ENCODE assay signal across 9 cellular contexts in genomic region chr1:19448491-19449439, GRCh38. TPM values are rescaled to one million over a fixed set of nuclear protein-coding genes. Genes with fewer than 3 reads are reported as not detected.
DNase-seq lines count a peak whose midpoint lies in the region; ATAC-seq and TF ChIP-seq lines count a peak whose summit lies in the region.
"Had no signal": no experiment of that assay in that cellular context is flagged by ENCODE, and none has a peak within 500 bp of the region (broad histone marks: within the 10 kb centered on the region; RNA-seq: fewer than 3 reads in every experiment).

No MANE protein-coding gene starts in this region.

- H3K9me3 ChIP-seq in Peyer's patch (no peaks in the 10 kb centered on the region), upper lobe of right lung (no peaks in the 10 kb centered on the region)

- no peak overlapping the region for H3K4ac ChIP-seq in mesendoderm (ENCODE audit: low read depth, low read length)

- H4K8ac ChIP-seq in mesendoderm (ENCODE audit: low read depth, low read length) = no peak overlapping the region

- TF ChIP-seq POLR2A in Peyer's patch (IDR thresholded peaks at IDR 0.05) = no peak

- no peak overlapping the region for H3K9ac ChIP-seq in mesendoderm (ENCODE audit: low read length)
- H3K9ac ChIP-seq: KMS-11 had no signal

- no peak overlapping the region for H3K4me2 ChIP-seq in mesendoderm (ENCODE audit: low read length)
- H3K4me2 ChIP-seq: KMS-11 had no signal

- H3K4me3 ChIP-seq in Peyer's patch (no peak overlapping the region), mesendoderm (ENCODE audit: low read length) (no peak overlapping the region), upper lobe of right lung (no peak overlapping the region)

- no peak overlapping the region for H2BK120ac ChIP-seq in mesendoderm (ENCODE audit: low read depth, low read length)

- TF ChIP-seq CTCF in Peyer's patch (IDR thresholded peaks at IDR 0.05) (no peak), upper lobe of right lung (IDR thresholded peaks at IDR 0.05) (no peak)

- peak; percentile 66 for DNase-seq in DMS 273 treated with DMSO at 0.1 percent for 48 hours (lab: John Stamatoyannopoulos, UW)
- peak in 1 of 3 donors; percentile 66 for DNase-seq in Peyer's patch
- peak; percentile 71 to 97 for DNase-seq in dermis microvascular lymphatic vessel endothelial cell (ENCODE audit: low read depth in 2 of 2)
- no peak for DNase-seq in mesendoderm
- no peak for DNase-seq in upper lobe of right lung
- no peak for DNase-seq in NCI-H2171 treated with DMSO at 0.1 percent for 48 hours (lab: John Stamatoyannopoulos, UW)
- no peak for DNase-seq in NCI-H748 treated with DMSO at 0.1 percent for 48 hours (lab: John Stamatoyannopoulos, UW)
- no peak for DNase-seq in activated gamma-delta T cell treated with Interleukin-2 at 50 U/mL for 16 hours

- no CpG with 5 or more reads among the region's 19 CpGs for WGBS in mesendoderm (ENCODE audit: extremely low coverage, insufficient coverage, low lambda C conversion rate)

- H4K5ac ChIP-seq in mesendoderm (ENCODE audit: low read length) = no peak overlapping the region

- H3K56ac ChIP-seq in mesendoderm (ENCODE audit: low read length) = peak overlapping the region; percentile 40

- H3K79me2 ChIP-seq in mesendoderm (ENCODE audit: control insufficient read depth, insufficient read depth, low read length) = peaks cover 83% of the 10 kb centered on the region

- H3K36me3 ChIP-seq in Peyer's patch (peaks cover 0 to 8% (median 0%) of the 10 kb centered on the region in 3 donors), mesendoderm (ENCODE audit: control insufficient read depth, insufficient read depth, low read length) (no peaks in the 10 kb centered on the region), upper lobe of right lung (no peaks in the 10 kb centered on the region)

- H2BK5ac ChIP-seq in mesendoderm (ENCODE audit: low read length) = no peak overlapping the region

- intact Hi-C loops in upper lobe of right lung (cut with DNase I) = no loop called here

- H3K4me1 ChIP-seq in Peyer's patch (peaks cover 4 to 87% (median 25%) of the 10 kb centered on the region in 4 donors), mesendoderm (ENCODE audit: control insufficient read depth, low read depth, low read length) (peaks cover 5% of the 10 kb centered on the region), upper lobe of right lung (peaks cover 79% of the 10 kb centered on the region)

- H3K23ac ChIP-seq in mesendoderm (ENCODE audit: low read length) = no peak overlapping the region

- H3K18ac ChIP-seq in mesendoderm (ENCODE audit: low read length) = no peak overlapping the region

- peaks cover 34% of the 10 kb centered on the region for H3K79me1 ChIP-seq in mesendoderm (ENCODE audit: low read length)

- peak overlapping the region; percentile 50 to 77 (median 66) for H3K27ac ChIP-seq in Peyer's patch
- H3K27ac ChIP-seq in mesendoderm (ENCODE audit: low read depth, low read length) = no peak overlapping the region
- peak overlapping the region; percentile 83 for H3K27ac ChIP-seq in upper lobe of right lung
- H3K27ac ChIP-seq: KMS-11 had no signal

- H3K27me3 ChIP-seq in Peyer's patch (no peaks in the 10 kb centered on the region), mesendoderm (ENCODE audit: insufficient read depth, low read length, poor library complexity) (no peaks in the 10 kb centered on the region), upper lobe of right lung (no peaks in the 10 kb centered on the region)

- H2BK15ac ChIP-seq in mesendoderm (replicated peaks; ENCODE audit: low read depth) = no peak overlapping the region

- H2AK5ac ChIP-seq in mesendoderm (ENCODE audit: low read length) = no peak overlapping the region

- peak; percentile 65 for ATAC-seq in upper lobe of right lung

RNA-seq across cellular contexts. Expression of gene CAPZB, which starts 36.6 kb away (rescaled TPM):
- 100 to 1,000 TPM; 107 to 210 (median 119) TPM for total RNA-seq in Peyer's patch
- total RNA-seq in dermis microvascular lymphatic vessel endothelial cell = 119 and 202 TPM in 2 replicates
- 289 TPM for polyA plus RNA-seq in mesendoderm (2013, experiment 1 of 2)
- polyA plus RNA-seq in mesendoderm (2013, experiment 2 of 2) = 292 TPM
- total RNA-seq in upper lobe of right lung = 237 TPM

Comparison
In these comparisons a context has a peak if more than half of its experiments do, and no peak if none do; other contexts are left out.
1. DNase-seq: peak in DMS 273 treated with DMSO at 0.1 percent for 48 hours (single experiment) and dermis microvascular lymphatic vessel endothelial cell (2 of 2); none in mesendoderm (single experiment), upper lobe of right lung (single experiment), NCI-H2171 treated with DMSO at 0.1 percent for 48 hours (single experiment), NCI-H748 treated with DMSO at 0.1 percent for 48 hours (single experiment) and activated gamma-delta T cell treated with Interleukin-2 at 50 U/mL for 16 hours (single experiment).